In genomic region chr16:12339686-12340085, GRCh38 we compare ENCODE assay signal across 16 cellular contexts.
DNase-seq lines count a peak whose midpoint lies in the region; ATAC-seq and TF ChIP-seq lines count a peak whose summit lies in the region.
"Had no signal": no experiment of that assay in that cellular context is flagged by ENCODE, and none has a peak within 500 bp of the region (broad histone marks: within the 10 kb centered on the region; RNA-seq: fewer than 3 reads in every experiment).

No MANE protein-coding gene starts in this region.

- BruUV-seq in OCI-LY7 (replicated peaks; lab: Mats Ljungman, UMichigan) = no TSS peak

- CTCF ChIA-PET in OCI-LY7 (lab: Charles Lee; ENCODE audit: unreplicated experiment) = interaction anchor here (1.0 to 2.7 kb wide), 2 partner anchors 10 to 46 kb away, joined by 3 to 15 read pairs; no protein-coding TSS in a partner anchor

- no peak overlapping the region for H3K4me3 ChIP-seq in OCI-LY7 (ENCODE audit: low read depth, low read length, poor library complexity, severe bottlenecking)
- peak overlapping the region; percentile 34 for H3K4me3 ChIP-seq in osteoblast (ENCODE audit: insufficient read depth, low read length)
- H3K4me3 ChIP-seq: coronary artery had no signal

- DNase-seq in EH (ENCODE audit: low read depth) (peak; percentile 73), OCI-LY7 (ENCODE audit: low spot score) (no peak), fibroblast of gingiva (ENCODE audit: low read depth) (peak; percentile 39), osteoblast (ENCODE audit: insufficient read length, low spot score, missing footprints) (peak; percentile 84), NCI-H524 (lab: John Stamatoyannopoulos, UW) (no peak)
- DNase-seq in natural killer cell treated with Interleukin-12 subunit alpha and Interleukin-12 subunit beta and Interleukin-15 and Interleukin-18, amount 100 ng/mL, for 72 hours (ENCODE audit: low spot score) = no peak
- no peak for DNase-seq in T-helper 2 cell treated with Interferon-gamma antibody and Interleukin-4, amounts not matched to agents 5 μg/mL and 100 μg/mL, for 36 hours (ENCODE audit: low spot score)
- DNase-seq: activated gamma-delta T cell treated with Interleukin-2 at 50 U/mL for 16 hours, GF-D8, left ventricle myocardium superior had no signal

- no peaks in the 10 kb centered on the region for H3K9me3 Mint-ChIP-seq in natural killer cell treated with Interleukin-12 subunit alpha and Interleukin-12 subunit beta and Interleukin-15 and Interleukin-18, amount 100 ng/mL, for 72 hours
- H3K9me3 Mint-ChIP-seq in T-helper 2 cell treated with Interferon-gamma antibody and Interleukin-4, amounts not matched to agents 5 μg/mL and 100 μg/mL, for 36 hours = no peaks in the 10 kb centered on the region
- H3K9me3 Mint-ChIP-seq: CD4-positive, alpha-beta T cell had no signal

- intact Hi-C loops in OCI-LY7 (cut with micrococcal nuclease; ENCODE audit: unreplicated experiment) = loop anchor here (2.0 to 10.0 kb wide), 4 partner anchors 215 to 479 kb away; partner anchors contain the start of gene CPPED1

- no peaks in the 10 kb centered on the region for H3K27me3 ChIP-seq in osteoblast (ENCODE audit: insufficient read depth, low read length)

- no peaks in the 10 kb centered on the region for H3K36me3 Mint-ChIP-seq in natural killer cell treated with Interleukin-12 subunit alpha and Interleukin-12 subunit beta and Interleukin-15 and Interleukin-18, amount 100 ng/mL, for 72 hours
- H3K36me3 Mint-ChIP-seq in T-helper 2 cell treated with Interferon-gamma antibody and Interleukin-4, amounts not matched to agents 5 μg/mL and 100 μg/mL, for 36 hours (ENCODE audit: low read depth) = no peaks in the 10 kb centered on the region

- peaks cover 0 to 4% of the 10 kb centered on the region in 2 donors for H3K4me1 Mint-ChIP-seq in natural killer cell treated with Interleukin-12 subunit alpha and Interleukin-12 subunit beta and Interleukin-15 and Interleukin-18, amount 100 ng/mL, for 72 hours (ENCODE audit: low read depth in 2 of 2)
- H3K4me1 Mint-ChIP-seq in T-helper 2 cell treated with Interferon-gamma antibody and Interleukin-4, amounts not matched to agents 5 μg/mL and 100 μg/mL, for 36 hours (ENCODE audit: low read depth) = no peaks in the 10 kb centered on the region

- no peak overlapping the region for H3K27ac Mint-ChIP-seq in natural killer cell treated with Interleukin-12 subunit alpha and Interleukin-12 subunit beta and Interleukin-15 and Interleukin-18, amount 100 ng/mL, for 72 hours
- no peak overlapping the region for H3K27ac Mint-ChIP-seq in T-helper 2 cell treated with Interferon-gamma antibody and Interleukin-4, amounts not matched to agents 5 μg/mL and 100 μg/mL, for 36 hours
- H3K27ac Mint-ChIP-seq: CD4-positive, alpha-beta T cell; progenitor cell of endocrine pancreas had no signal

- H3K79me2 ChIP-seq in OCI-LY7 (ENCODE audit: insufficient read depth, low read depth, low read length) (peaks cover 11% of the 10 kb centered on the region; the same call in 1 of the 2 replicates), osteoblast (ENCODE audit: insufficient read depth, low read length) (no peaks in the 10 kb centered on the region)

- H2AFZ ChIP-seq in OCI-LY7 (ENCODE audit: low read length) = no peak overlapping the region
- peak overlapping the region; percentile 64 for H2AFZ ChIP-seq in osteoblast (ENCODE audit: low read length)

- peaks cover 14% of the 10 kb centered on the region for H3K36me3 ChIP-seq in OCI-LY7 (ENCODE audit: insufficient read depth, low read length)
- H3K36me3 ChIP-seq in osteoblast (ENCODE audit: insufficient read depth, low read length) = no peaks in the 10 kb centered on the region

- H3K27ac ChIP-seq in OCI-LY7 (ENCODE audit: low read depth, low read length, poor library complexity, severe bottlenecking) (no peak overlapping the region), osteoblast (ENCODE audit: low read depth, low read length) (peak overlapping the region; percentile 91)
- H3K27ac ChIP-seq: coronary artery had no signal

- ATAC-seq in natural killer cell treated with Interleukin-12 subunit alpha and Interleukin-12 subunit beta and Interleukin-15 and Interleukin-18, amount 100 ng/mL, for 72 hours = no peak
- no peak for ATAC-seq in GM21786 (IDR thresholded peaks at IDR 0.05; ENCODE audit: unreplicated experiment)
- ATAC-seq: activated CD4-positive, CD25-positive, alpha-beta regulatory T cell treated with anti-CD3 and anti-CD28 coated beads, Interleukin-2, amount 50 U/mL, for 24 hours; left ventricle myocardium superior had no signal

- POLR2A ChIA-PET in OCI-LY7 (lab: Charles Lee) = interaction anchor here (0.7 to 4.7 kb wide), 5 partner anchors 9 to 1117 kb away, joined by 3 to 15 read pairs (median 3); no protein-coding TSS in a partner anchor

- H3K4me3 Mint-ChIP-seq in natural killer cell treated with Interleukin-12 subunit alpha and Interleukin-12 subunit beta and Interleukin-15 and Interleukin-18, amount 100 ng/mL, for 72 hours = no peak overlapping the region
- no peak overlapping the region for H3K4me3 Mint-ChIP-seq in T-helper 2 cell treated with Interferon-gamma antibody and Interleukin-4, amounts not matched to agents 5 μg/mL and 100 μg/mL, for 36 hours
- H3K4me3 Mint-ChIP-seq: CD4-positive, alpha-beta T cell; neural crest cell had no signal

- H3K4me1 ChIP-seq in OCI-LY7 (ENCODE audit: insufficient read depth, low read length, poor library complexity, severe bottlenecking) = peaks cover 66% of the 10 kb centered on the region
- peaks cover 33% of the 10 kb centered on the region for H3K4me1 ChIP-seq in osteoblast (ENCODE audit: insufficient read depth, low read length)

- H3K9me2 ChIP-seq in OCI-LY7 (ENCODE audit: insufficient read depth, low read length) = no peaks in the 10 kb centered on the region

- no peaks in the 10 kb centered on the region for H3K27me3 Mint-ChIP-seq in natural killer cell treated with Interleukin-12 subunit alpha and Interleukin-12 subunit beta and Interleukin-15 and Interleukin-18, amount 100 ng/mL, for 72 hours
- H3K27me3 Mint-ChIP-seq in T-helper 2 cell treated with Interferon-gamma antibody and Interleukin-4, amounts not matched to agents 5 μg/mL and 100 μg/mL, for 36 hours (ENCODE audit: low read depth) = no peaks in the 10 kb centered on the region
- H3K27me3 Mint-ChIP-seq: CD4-positive, alpha-beta T cell had no signal

- H4K20me1 ChIP-seq in OCI-LY7 (ENCODE audit: insufficient read depth, low read length) = no peaks in the 10 kb centered on the region
- no peaks in the 10 kb centered on the region for H4K20me1 ChIP-seq in osteoblast (ENCODE audit: insufficient read depth, low read length)

- no peak for TF ChIP-seq CTCF in OCI-LY7 (conservative IDR thresholded peaks at IDR 0.05; ENCODE audit: low read length)
- TF ChIP-seq CTCF in osteoblast (IDR thresholded peaks at IDR 0.05; ENCODE audit: extremely low read depth, low read depth, low read length) = no peak

- H3K9me3 ChIP-seq in OCI-LY7 (ENCODE audit: low read length) (no peaks in the 10 kb centered on the region), osteoblast (ENCODE audit: low read depth, low read length) (no peaks in the 10 kb centered on the region)

- H3K4me2 ChIP-seq in OCI-LY7 (ENCODE audit: low read length) (0 out of 2 replicates have a peak overlapping the region, but pooled peaks have one; percentile 10), osteoblast (ENCODE audit: insufficient read depth, low read length) (peak overlapping the region; percentile 78)

Comparison
In these comparisons a context has a peak if more than half of its experiments do, and no peak if none do; other contexts are left out.
1. DNase-seq: peak in EH (single experiment), fibroblast of gingiva (single experiment) and osteoblast (single experiment); none in OCI-LY7 (single experiment), NCI-H524 (0 of 2), natural killer cell treated with Interleukin-12 subunit alpha and Interleukin-12 subunit beta and Interleukin-15 and Interleukin-18, amount 100 ng/mL, for 72 hours (single experiment) and T-helper 2 cell treated with Interferon-gamma antibody and Interleukin-4, amounts not matched to agents 5 μg/mL and 100 μg/mL, for 36 hours (single experiment).